ENCODE assay signal across 8 cellular contexts in genomic region chr7:134432296-134433152, GRCh38.
DNase-seq lines count a peak whose midpoint lies in the region; ATAC-seq and TF ChIP-seq lines count a peak whose summit lies in the region.

No MANE protein-coding gene starts in this region.

- CTCF ChIA-PET in AG04449 (lab: Yijun Ruan, JAX) = interaction anchor here (0.6 to 9.6 kb wide), 55 partner anchors 9 to 738 kb away, joined by 3 to 417 read pairs (median 4); partner anchors contain the start of genes AKR1B1, AKR1B10, AKR1B15 and BPGM

- H3K4me3 Mint-ChIP-seq in central memory CD8-positive, alpha-beta T cell = peak overlapping the region; percentile 79

- ATAC-seq in GM18868 (IDR thresholded peaks at IDR 0.05; ENCODE audit: unreplicated experiment) (peak; percentile 96), HG03108 (IDR thresholded peaks at IDR 0.05; ENCODE audit: unreplicated experiment) (peak; percentile 90)
- peak; percentile 87 for ATAC-seq in central memory CD8-positive, alpha-beta T cell (replicated peaks; ENCODE audit: extremely low read depth, poor library complexity, severe bottlenecking)

- H3K9me3 Mint-ChIP-seq in central memory CD8-positive, alpha-beta T cell = no peaks in the 10 kb centered on the region

- H3K27me3 Mint-ChIP-seq in central memory CD8-positive, alpha-beta T cell = no peaks in the 10 kb centered on the region

- no peak for DNase-seq in AG04449 (ENCODE audit: low read depth, low spot score)
- DNase-seq in NCI-H2171 treated with DMSO at 0.1 percent for 48 hours (lab: John Stamatoyannopoulos, UW) = peak; percentile 90
- DNase-seq in activated CD4-positive, CD25-positive, alpha-beta regulatory T cell treated with anti-CD3 and anti-CD28 coated beads, Interleukin-2, amount 50 U/mL, for 16 hours (ENCODE audit: low read depth, low spot score) = peak; percentile 37
- DNase-seq in central memory CD8-positive, alpha-beta T cell (ENCODE audit: low spot score in 2 of 2) = peak; percentile 43 to 53
- DNase-seq in islet precursor cell = peak; percentile 96
- DNase-seq in stimulated activated CD4-positive, alpha-beta T cell treated with anti-CD3 and anti-CD28 coated beads, Interleukin-12 subunit alpha, Interleukin-12 subunit beta, amount 100 ng/mL, for 4 hours = peak; percentile 59

- peaks cover 13% of the 10 kb centered on the region for H3K4me1 Mint-ChIP-seq in central memory CD8-positive, alpha-beta T cell

- H3K36me3 Mint-ChIP-seq in central memory CD8-positive, alpha-beta T cell (ENCODE audit: insufficient read depth) = no peaks in the 10 kb centered on the region

- POLR2A ChIA-PET in AG04449 (lab: Yijun Ruan, JAX) = interaction anchor here (0.7 to 1.2 kb wide), 4 partner anchors 11 to 115 kb away, joined by 3 to 4 read pairs (median 4); no protein-coding TSS in a partner anchor

- H3K4me3 ChIP-seq in AG04449 (ENCODE audit: low read depth, low read length) = peak overlapping the region; percentile 53

- TF ChIP-seq CTCF in AG04449 (IDR thresholded peaks at IDR 0.05; ENCODE audit: insufficient read depth, low read length, missing control alignments) = peak; percentile 74

- H3K27ac Mint-ChIP-seq in central memory CD8-positive, alpha-beta T cell (ENCODE audit: low read depth) = peak overlapping the region; percentile 93
